ENCODE assay signal across 20 cellular contexts in the genomic region with DNA sequence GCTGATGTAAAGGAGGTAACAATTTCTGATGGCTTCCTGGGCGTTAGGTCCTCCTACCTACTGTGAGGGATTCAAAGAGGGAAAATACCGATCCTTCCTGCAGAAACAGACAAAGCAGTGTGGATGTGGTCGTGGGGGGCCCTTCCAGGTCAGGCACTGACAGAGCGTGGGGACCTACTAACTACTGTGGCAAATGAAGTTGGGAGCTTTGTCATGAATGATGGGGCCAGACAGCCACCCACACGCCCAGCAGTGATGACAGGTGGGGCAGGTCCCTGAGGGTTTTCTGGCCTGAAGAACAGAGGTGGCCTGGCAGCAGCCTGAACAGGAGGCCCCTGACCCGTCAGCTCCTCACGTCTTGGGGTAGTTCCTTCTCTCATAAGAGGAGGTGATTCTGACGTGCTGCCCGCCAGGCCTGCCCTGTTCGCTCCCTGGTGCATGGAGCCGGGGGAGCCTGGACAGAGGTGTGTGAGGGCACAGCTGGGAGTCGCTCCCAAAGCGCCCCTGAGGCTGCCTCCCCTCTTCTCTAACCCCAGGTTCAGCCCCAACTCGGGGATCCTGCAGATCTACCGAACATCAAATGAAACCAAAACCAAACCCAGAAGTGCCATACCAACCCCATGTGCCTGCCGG.
"Had no signal": no experiment of that assay in that cellular context is flagged by ENCODE, and none has a peak within 500 bp of the region (broad histone marks: within the 10 kb centered on the region; RNA-seq: fewer than 3 reads in every experiment).

No MANE protein-coding gene starts in this region.

- H3K27ac Mint-ChIP-seq: activated B cell treated with CpG ODN at 0.5 μM for 24 hours; activated naive CD4-positive, alpha-beta T cell treated with anti-CD3 and anti-CD28 coated beads, Interleukin-2, amount 10 ng/mL, durations not matched to agents 7 days and 5 days; activated T-helper 2 cell treated with anti-CD3 and anti-CD28 coated beads, Interferon-gamma antibody, Interleukin-2, Interleukin-4, amounts not matched to agents 10 μg/mL and 5 μg/mL and 100 μg/mL, durations not matched to agents 14 hours and 24 hours and 36 hours; natural killer cell treated with Interleukin-12 subunit alpha and Interleukin-12 subunit beta and Interleukin-15 and Interleukin-18, amount 100 ng/mL, for 72 hours had no signal

- H3K36me3 Mint-ChIP-seq: natural killer cell treated with Interleukin-12 subunit alpha and Interleukin-12 subunit beta and Interleukin-15 and Interleukin-18, amount 100 ng/mL, for 72 hours had no signal

- H3K4me3 Mint-ChIP-seq: activated B cell treated with CpG ODN at 0.5 μM for 24 hours; activated naive CD4-positive, alpha-beta T cell treated with anti-CD3 and anti-CD28 coated beads, Interleukin-2, amount 10 ng/mL, durations not matched to agents 7 days and 5 days; natural killer cell treated with Interleukin-12 subunit alpha and Interleukin-12 subunit beta and Interleukin-15 and Interleukin-18, amount 100 ng/mL, for 72 hours; stimulated activated naive CD8-positive, alpha-beta T cell treated with anti-CD3 and anti-CD28 coated beads, Interleukin-15, amount 100 ng/mL, for 72 hours had no signal

- H3K27me3 Mint-ChIP-seq: activated B cell treated with CpG ODN at 0.5 μM for 24 hours; activated naive CD4-positive, alpha-beta T cell treated with anti-CD3 and anti-CD28 coated beads, Interleukin-2, amount 10 ng/mL, durations not matched to agents 7 days and 5 days; brain; natural killer cell treated with Interleukin-12 subunit alpha and Interleukin-12 subunit beta and Interleukin-15 and Interleukin-18, amount 100 ng/mL, for 72 hours; stimulated activated naive CD8-positive, alpha-beta T cell treated with anti-CD3 and anti-CD28 coated beads, Interleukin-15, amount 100 ng/mL, for 72 hours had no signal

- DNase-seq: activated B cell treated with CpG ODN at 0.5 μM for 24 hours; activated CD4-positive, alpha-beta T cell treated with anti-CD3 and anti-CD28 coated beads for 48 hours; activated naive CD4-positive, alpha-beta T cell treated with anti-CD3 and anti-CD28 coated beads, Interleukin-2, amount 10 ng/mL, durations not matched to agents 7 days and 5 days; activated T-cell treated with anti-CD3 and anti-CD28 coated beads for 4 hours; amygdala; central memory CD4-positive, alpha-beta T cell; cortex of kidney; effector memory CD4-positive, alpha-beta T cell; gastrocnemius medialis; heart right ventricle; psoas muscle; sigmoid colon; spleen; stimulated activated naive CD8-positive, alpha-beta T cell treated with anti-CD3 and anti-CD28 coated beads, Interleukin-15, amount 100 ng/mL, for 72 hours; SW 1271 had no signal

- H3K9me3 Mint-ChIP-seq: activated B cell treated with CpG ODN at 0.5 μM for 24 hours; activated naive CD4-positive, alpha-beta T cell treated with anti-CD3 and anti-CD28 coated beads, Interleukin-2, amount 10 ng/mL, durations not matched to agents 7 days and 5 days; activated T-helper 2 cell treated with anti-CD3 and anti-CD28 coated beads, Interferon-gamma antibody, Interleukin-2, Interleukin-4, amounts not matched to agents 10 μg/mL and 5 μg/mL and 100 μg/mL, durations not matched to agents 14 hours and 24 hours and 36 hours; brain; natural killer cell treated with Interleukin-12 subunit alpha and Interleukin-12 subunit beta and Interleukin-15 and Interleukin-18, amount 100 ng/mL, for 72 hours; stimulated activated naive CD8-positive, alpha-beta T cell treated with anti-CD3 and anti-CD28 coated beads, Interleukin-15, amount 100 ng/mL, for 72 hours had no signal

- H3K4me3 ChIP-seq: gastrocnemius medialis, heart right ventricle, psoas muscle, sigmoid colon, spleen, upper lobe of left lung had no signal

- H3K27ac ChIP-seq: epithelial cell of prostate, gastrocnemius medialis, heart right ventricle, psoas muscle, sigmoid colon, spleen, upper lobe of left lung had no signal

- ATAC-seq: gastrocnemius medialis; heart right ventricle; natural killer cell treated with Interleukin-12 subunit alpha and Interleukin-12 subunit beta and Interleukin-15 and Interleukin-18, amount 100 ng/mL, for 72 hours; psoas muscle; stimulated activated naive CD8-positive, alpha-beta T cell treated with anti-CD3 and anti-CD28 coated beads, Interleukin-15, amount 100 ng/mL, for 72 hours had no signal

- H3K27me3 ChIP-seq: gastrocnemius medialis, heart right ventricle, sigmoid colon, upper lobe of left lung had no signal

- H3K9me3 ChIP-seq: gastrocnemius medialis, heart right ventricle, psoas muscle, sigmoid colon, spleen, upper lobe of left lung had no signal

- H3K36me3 ChIP-seq: gastrocnemius medialis, sigmoid colon had no signal
